ENCODE assay signal across 8 cellular contexts in the genomic region with DNA sequence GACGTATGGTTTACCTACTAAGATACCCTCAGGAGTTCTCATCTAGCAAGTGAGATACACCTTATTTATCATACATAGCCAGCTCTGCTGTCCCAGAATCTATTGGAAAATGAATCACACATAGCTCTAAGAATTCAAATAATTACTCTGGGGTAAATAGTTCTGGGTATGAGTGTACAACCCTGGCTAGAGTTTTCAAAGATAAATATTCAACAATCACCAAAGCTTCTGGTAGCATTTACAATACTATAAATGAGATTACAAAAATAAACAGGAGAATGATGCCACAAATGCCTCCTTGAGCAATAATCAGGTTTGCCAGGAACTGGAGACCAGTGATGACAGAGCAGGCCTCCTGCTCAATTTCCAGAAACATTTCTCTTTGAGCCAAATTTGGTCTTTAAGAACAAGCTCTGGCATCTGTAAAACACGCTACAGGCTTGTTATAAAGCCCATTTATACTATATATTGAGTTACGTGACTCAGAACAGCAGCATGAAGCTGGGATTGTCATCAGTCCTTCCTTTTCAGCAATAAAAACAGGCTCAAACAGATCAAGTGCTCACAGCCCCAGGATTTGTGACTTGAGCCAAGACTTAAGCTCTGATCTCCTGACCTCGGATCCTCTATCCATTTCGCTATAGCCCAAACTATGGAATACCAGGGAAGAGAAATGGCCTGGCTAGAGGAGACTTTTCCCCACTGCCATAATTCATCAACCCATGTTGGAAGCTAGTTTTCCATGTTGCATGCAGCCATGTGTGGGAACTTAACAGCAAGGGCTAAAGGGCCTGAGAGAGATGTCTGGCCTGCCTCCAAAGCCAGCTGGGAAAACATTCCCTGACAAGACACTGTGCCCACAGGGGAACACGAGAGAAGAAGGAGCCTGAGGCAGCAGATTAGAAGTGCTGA. TPM values are rescaled to one million over a fixed set of nuclear protein-coding genes. Genes with fewer than 3 reads are reported as not detected.
DNase-seq lines count a peak whose midpoint lies in the region; ATAC-seq and TF ChIP-seq lines count a peak whose summit lies in the region.

No MANE protein-coding gene starts in this region.

- TF ChIP-seq CTCF in AG09319 (IDR thresholded peaks at IDR 0.05; ENCODE audit: low read depth, low read length), result no peak

- no peak for ATAC-seq in HG02588 (IDR thresholded peaks at IDR 0.05; ENCODE audit: unreplicated experiment)
- no peak for ATAC-seq in HG03460 (IDR thresholded peaks at IDR 0.05; ENCODE audit: unreplicated experiment)
- ATAC-seq in GM21447 (IDR thresholded peaks at IDR 0.05; ENCODE audit: unreplicated experiment), result no peak

- peak; percentile 97 for DNase-seq in AG09319 (ENCODE audit: extremely low read depth, low read depth)
- peak; percentile 75 for DNase-seq in NCI-H2196 treated with DMSO at 0.1 percent for 48 hours (lab: John Stamatoyannopoulos, UW; ENCODE audit: unreplicated experiment)
- peak; percentile 80 for DNase-seq in dermis blood vessel endothelial cell
- peak; percentile 68 for DNase-seq in non-pigmented ciliary epithelial cell (ENCODE audit: low read depth)
- DNase-seq in effector CD4-positive, alpha-beta T cell, result no peak

RNA-seq across cellular contexts. Expression of gene RAB30, which starts 19.7 kb away (rescaled TPM):
- total RNA-seq in dermis blood vessel endothelial cell, result 11.2 and 23.1 TPM in 2 replicates
